In genomic region chr5:34749431-34749872, GRCh38 we compare ENCODE assay signal across 28 cellular contexts.
DNase-seq lines count a peak whose midpoint lies in the region; ATAC-seq, FAIRE-seq and TF ChIP-seq lines count a peak whose summit lies in the region.
"Had no signal": no experiment of that assay in that cellular context is flagged by ENCODE, and none has a peak within 500 bp of the region (broad histone marks: within the 10 kb centered on the region; RNA-seq: fewer than 3 reads in every experiment).

No MANE protein-coding gene starts in this region.

- peaks cover 26% of the 10 kb centered on the region for H3K4me1 ChIP-seq in A549
- H3K4me1 ChIP-seq: upper lobe of right lung had no signal

- H3K9me3 ChIP-seq in A549, result no peaks in the 10 kb centered on the region
- H3K9me3 ChIP-seq: upper lobe of right lung had no signal

- peaks cover 50% of the 10 kb centered on the region for H3K36me3 Mint-ChIP-seq in HFFc6 (ENCODE audit: low read depth)
- H3K36me3 Mint-ChIP-seq: activated naive CD8-positive, alpha-beta T cell treated with anti-CD3 and anti-CD28 coated beads for 36 hours; CD14-positive monocyte; natural killer cell treated with Interleukin-12 subunit alpha and Interleukin-12 subunit beta and Interleukin-15 and Interleukin-18, amount 100 ng/mL, for 72 hours had no signal

- no peak for DNase-seq in A549 (ENCODE audit: low read depth in 1 of 2, low spot score in 1 of 2)
- DNase-seq in HFFc6, result peak; percentile 20
- DNase-seq in cardiac fibroblast (ENCODE audit: low read depth in 2 of 2), result peak; percentile 50 to 68
- DNase-seq in iris pigment epithelial cell (ENCODE audit: low read depth), result peak; percentile 88
- DNase-seq in activated effector memory CD4-positive, alpha-beta T cell treated with anti-CD3 and anti-CD28 coated beads, Interleukin-2, amount 50 U/mL, for 16 hours, result no peak
- no peak for DNase-seq in HT-29 (ENCODE audit: low spot score)
- DNase-seq: activated B cell treated with CpG ODN at 0.5 μM for 24 hours; activated naive CD8-positive, alpha-beta T cell treated with anti-CD3 and anti-CD28 coated beads for 36 hours; GF-D8; H7; hypothalamus; MM.1S; NCI-H146; NCI-H2171 treated with DMSO at 0.1 percent for 48 hours; NCI-H748 treated with DMSO at 0.1 percent for 48 hours; PC-3; stimulated activated CD4-positive, alpha-beta T cell treated with anti-CD3 and anti-CD28 coated beads, Interleukin-2, amount 100 ng/mL, for 24 hours; stimulated activated naive CD4-positive, alpha-beta T cell treated with Interleukin-2 at 50 U/mL for 16 hours; upper lobe of right lung had no signal

- no peak for TF ChIP-seq CTCF in A549 (IDR thresholded peaks at IDR 0.05)
- TF ChIP-seq CTCF in HFFc6 (IDR thresholded peaks at IDR 0.05), result no peak
- no peak for TF ChIP-seq CTCF in cardiac fibroblast (IDR thresholded peaks at IDR 0.05; ENCODE audit: low read depth, low read length)

- H3K4me1 Mint-ChIP-seq in HFFc6 (ENCODE audit: low read depth), result peaks cover 79% of the 10 kb centered on the region
- H3K4me1 Mint-ChIP-seq: activated naive CD8-positive, alpha-beta T cell treated with anti-CD3 and anti-CD28 coated beads for 36 hours; CD14-positive monocyte had no signal

- no peak for TF ChIP-seq RAD21 in A549 (conservative IDR thresholded peaks at IDR 0.05 in 1 of 2, IDR thresholded peaks at IDR 0.05 in 1 of 2)

- H3K4me2 ChIP-seq in A549, result 0 out of 3 replicates have a peak overlapping the region, but pooled peaks have one; percentile 2

- H3K4me3 ChIP-seq in A549, result no peak overlapping the region
- no peak overlapping the region for H3K4me3 ChIP-seq in cardiac fibroblast (replicated peaks in 1 of 2; ENCODE audit: low read depth in 2 of 2, low read length in 2 of 2)
- H3K4me3 ChIP-seq: cardiac muscle cell, upper lobe of right lung had no signal

- no peaks in the 10 kb centered on the region for H3K9me3 Mint-ChIP-seq in HFFc6
- H3K9me3 Mint-ChIP-seq: activated B cell treated with CpG ODN at 0.5 μM for 24 hours; activated naive CD8-positive, alpha-beta T cell treated with anti-CD3 and anti-CD28 coated beads for 36 hours; natural killer cell treated with Interleukin-12 subunit alpha and Interleukin-12 subunit beta and Interleukin-15 and Interleukin-18, amount 100 ng/mL, for 72 hours; T-helper 2 cell treated with Interferon-gamma antibody and Interleukin-4, amounts not matched to agents 5 μg/mL and 100 μg/mL, for 36 hours had no signal

- TF ChIP-seq EP300 in A549 (IDR thresholded peaks at IDR 0.05), result no peak

- 74% methylated on average over 6 of the region's 6 CpGs for WGBS in A549 (ENCODE audit: missing lambda C conversion rate)

- H3K4me3 Mint-ChIP-seq in HFFc6, result no peak overlapping the region
- H3K4me3 Mint-ChIP-seq: activated B cell treated with CpG ODN at 0.5 μM for 24 hours; activated naive CD8-positive, alpha-beta T cell treated with anti-CD3 and anti-CD28 coated beads for 36 hours; CD14-positive monocyte; natural killer cell treated with Interleukin-12 subunit alpha and Interleukin-12 subunit beta and Interleukin-15 and Interleukin-18, amount 100 ng/mL, for 72 hours; T-helper 2 cell treated with Interferon-gamma antibody and Interleukin-4, amounts not matched to agents 5 μg/mL and 100 μg/mL, for 36 hours had no signal

- CTCF ChIA-PET in A549 (lab: Yijun Ruan, JAX), result interaction anchor here (1.0 to 1.4 kb wide), 2 partner anchors 41 to 226 kb away, joined by 3 read pairs; no protein-coding TSS in a partner anchor

- H3K27ac Mint-ChIP-seq in HFFc6, result peak overlapping the region; percentile 57
- H3K27ac Mint-ChIP-seq: activated B cell treated with CpG ODN at 0.5 μM for 24 hours; activated naive CD8-positive, alpha-beta T cell treated with anti-CD3 and anti-CD28 coated beads for 36 hours; CD14-positive monocyte; natural killer cell treated with Interleukin-12 subunit alpha and Interleukin-12 subunit beta and Interleukin-15 and Interleukin-18, amount 100 ng/mL, for 72 hours; T-helper 2 cell treated with Interferon-gamma antibody and Interleukin-4, amounts not matched to agents 5 μg/mL and 100 μg/mL, for 36 hours had no signal

- peaks cover 3% of the 10 kb centered on the region for H3K27me3 Mint-ChIP-seq in HFFc6 (ENCODE audit: insufficient read depth)
- H3K27me3 Mint-ChIP-seq: activated B cell treated with CpG ODN at 0.5 μM for 24 hours had no signal

- peak overlapping the region in 1 of 2 experiments; percentile 19; a peak in 1 of 6 replicates for H3K27ac ChIP-seq in A549
- H3K27ac ChIP-seq: 22Rv1, cardiac muscle cell, upper lobe of right lung had no signal

- ATAC-seq in A549, result no peak; a peak in 1 of 6 replicates
- no peak for ATAC-seq in GM18511 (IDR thresholded peaks at IDR 0.05; ENCODE audit: unreplicated experiment)
- no peak for ATAC-seq in HG03442 (IDR thresholded peaks at IDR 0.05; ENCODE audit: unreplicated experiment)
- ATAC-seq: esophagus mucosa; natural killer cell treated with Interleukin-12 subunit alpha and Interleukin-12 subunit beta and Interleukin-15 and Interleukin-18, amount 100 ng/mL, for 72 hours; PC-3; upper lobe of right lung had no signal

- FAIRE-seq in A549 (lab: Jason Lieb, UNC), result no peak
- FAIRE-seq: GM12891 had no signal

- no peak for TF ChIP-seq POLR2A in A549 (IDR thresholded peaks at IDR 0.05; ENCODE audit: low read length)

- POLR2A ChIA-PET in A549 (lab: Yijun Ruan, JAX), result no interaction called here

TF ChIP-seq in A549, 52 proteins besides CTCF, POLR2A, EP300 and RAD21:
- TF ChIP-seq CEBPB (IDR thresholded peaks at IDR 0.05) (no peak), MAX (IDR thresholded peaks at IDR 0.05) (no peak), POLR2AphosphoS2 (conservative IDR thresholded peaks at IDR 0.05; ENCODE audit: low read length) (no peak), HDAC2 (IDR thresholded peaks at IDR 0.05) (no peak), JUN (IDR thresholded peaks at IDR 0.05) (no peak), SMC3 (IDR thresholded peaks at IDR 0.05) (no peak), FOSL2 (IDR thresholded peaks at IDR 0.05) (no peak), FOSL2 (CRISPR knock-in tag; IDR thresholded peaks at IDR 0.05) (no peak), USF2 (IDR thresholded peaks at IDR 0.05) (no peak), ZC3H11A (IDR thresholded peaks at IDR 0.05) (no peak), HES2 (IDR thresholded peaks at IDR 0.05) (no peak), NPAS2 (CRISPR knock-in tag; IDR thresholded peaks at IDR 0.05; ENCODE audit: borderline replicate concordance) (no peak), RCOR1 (IDR thresholded peaks at IDR 0.05; ENCODE audit: low read depth, low read length) (no peak), TP53 (CRISPR knock-in tag; IDR thresholded peaks at IDR 0.05) (no peak), GATA3 (IDR thresholded peaks at IDR 0.05; ENCODE audit: borderline replicate concordance) (no peak), KDM5A (IDR thresholded peaks at IDR 0.05) (no peak), ESRRA (IDR thresholded peaks at IDR 0.05; ENCODE audit: borderline replicate concordance, low read length) (no peak), NR3C1 (IDR thresholded peaks at IDR 0.05) (no peak), E2F6 (IDR thresholded peaks at IDR 0.05; ENCODE audit: borderline replicate concordance, low read depth) (no peak), HOXB13 (CRISPR knock-in tag; IDR thresholded peaks at IDR 0.05; ENCODE audit: low read depth) (no peak)

Comparison
In these comparisons a context has a peak if more than half of its experiments do, and no peak if none do; other contexts are left out.
1. DNase-seq: peak in HFFc6 (single experiment), cardiac fibroblast (2 of 2) and iris pigment epithelial cell (single experiment); none in A549 (0 of 2), activated effector memory CD4-positive, alpha-beta T cell treated with anti-CD3 and anti-CD28 coated beads, Interleukin-2, amount 50 U/mL, for 16 hours (single experiment) and HT-29 (single experiment).